1 cellular context compared by ENCODE assay signal in the genomic region with DNA sequence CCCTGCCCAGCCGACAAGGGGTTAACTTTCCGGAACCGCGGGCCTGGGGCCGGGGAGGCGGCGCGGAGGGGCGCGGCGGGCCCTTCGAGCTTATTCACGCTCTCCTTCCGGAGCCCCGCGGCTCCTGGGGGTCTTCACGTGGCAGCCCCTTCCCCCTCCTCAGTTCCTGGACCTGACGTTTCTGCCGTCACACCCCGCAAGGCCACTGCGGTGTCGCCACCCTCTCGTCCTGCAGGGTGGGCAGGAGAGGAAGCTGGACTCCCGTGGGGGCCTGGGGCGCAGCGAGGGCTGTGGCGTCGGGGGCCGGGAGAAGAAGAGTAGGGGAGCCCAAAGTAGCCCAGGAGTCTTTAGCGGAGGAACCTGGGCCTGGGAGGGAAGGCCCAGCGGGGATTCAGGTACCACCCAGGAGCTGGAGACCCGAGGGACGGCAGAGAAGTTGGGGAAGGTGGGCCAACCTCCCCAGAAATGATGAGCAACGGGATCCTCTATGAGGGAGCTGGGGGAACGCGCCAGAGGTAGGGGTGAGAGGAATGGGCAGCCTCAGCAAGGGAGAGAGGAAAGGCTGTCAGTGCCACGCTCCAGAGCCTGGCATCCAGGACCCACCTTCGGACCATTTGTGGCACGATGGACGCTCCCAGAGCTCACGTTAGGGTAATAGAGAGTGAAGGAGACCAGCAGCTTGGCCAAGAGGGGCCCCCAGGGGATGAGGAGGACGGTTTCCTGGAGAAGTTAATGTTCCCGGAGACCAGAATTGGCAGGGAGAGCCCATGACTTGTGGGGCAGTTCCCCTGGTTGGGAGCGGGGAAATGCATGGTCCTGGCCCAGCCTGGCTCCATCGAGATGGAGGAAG.
A peak's percentile ranks its signal among the peaks of the same experiment; 100 is the strongest.
TF ChIP-seq lines count a peak whose summit lies in the region.

No MANE protein-coding gene starts in this region.

TF ChIP-seq in H1, 55 proteins besides CTCF, POLR2A, EP300 and RAD21:
- TF ChIP-seq EZH2 (IDR thresholded peaks at IDR 0.05; ENCODE audit: low read depth, low read length, severe bottlenecking) (peak; percentile 88), RNF2 (IDR thresholded peaks at IDR 0.05; ENCODE audit: borderline replicate concordance, low read depth, low read length, missing control alignments, poor library complexity, severe bottlenecking) (peak; percentile 41), SUZ12 (IDR thresholded peaks at IDR 0.05; ENCODE audit: low read length) (peak; percentile 90), HDAC6 (IDR thresholded peaks at IDR 0.05; ENCODE audit: low read depth, low read length) (no peak)
